In genomic region chr9:38389313-38389712, GRCh38 we compare ENCODE assay signal across 16 cellular contexts. TPM values are rescaled to one million over a fixed set of nuclear protein-coding genes. Genes with fewer than 3 reads are reported as not detected.
A peak's percentile ranks its signal among the peaks of the same experiment; 100 is the strongest.
DNase-seq lines count a peak whose midpoint lies in the region; ATAC-seq and TF ChIP-seq lines count a peak whose summit lies in the region.
"Had no signal": no experiment of that assay in that cellular context is flagged by ENCODE, and none has a peak within 500 bp of the region (broad histone marks: within the 10 kb centered on the region; RNA-seq: fewer than 3 reads in every experiment).

No MANE protein-coding gene starts in this region.

- TF ChIP-seq CTCF in IMR-90 (conservative IDR thresholded peaks at IDR 0.05; ENCODE audit: low read depth, low read length) (no peak), HFFc6 (IDR thresholded peaks at IDR 0.05) (no peak)

- TF ChIP-seq POLR2A in IMR-90 (IDR thresholded peaks at IDR 0.05; ENCODE audit: low read depth, low read length) = no peak

- H4K20me1 ChIP-seq in IMR-90 (ENCODE audit: insufficient read depth, low read length) = no peaks in the 10 kb centered on the region

- peak overlapping the region; percentile 29; the same call in 1 of the 2 replicates for H3K4me2 ChIP-seq in IMR-90 (ENCODE audit: low read depth, low read length)

- H3K4me1 ChIP-seq in IMR-90 (ENCODE audit: control insufficient read depth, insufficient read depth, low read length) (peaks cover 11% of the 10 kb centered on the region), stomach smooth muscle (ENCODE audit: control insufficient read depth, insufficient read depth, low read length) (peaks cover 38% of the 10 kb centered on the region)

- H3K27ac ChIP-seq in IMR-90 (ENCODE audit: insufficient read depth, low read length) (peak overlapping the region; percentile 64; the same call in 1 of the 2 replicates), stomach smooth muscle (ENCODE audit: low read length) (peak overlapping the region; percentile 82)
- H3K27ac ChIP-seq: VCaP had no signal

- peak overlapping the region; percentile 87 for H2BK5ac ChIP-seq in IMR-90 (ENCODE audit: low read depth, low read length, poor library complexity, severe bottlenecking)

- CTCF ChIA-PET in IMR-90 (lab: Yijun Ruan, JAX) = interaction anchor here (0.7 kb wide), 1 partner anchor 540 kb away, joined by 7 read pairs; no protein-coding TSS in a partner anchor

- no peaks in the 10 kb centered on the region for H3K36me3 Mint-ChIP-seq in HFFc6 (ENCODE audit: low read depth)

- H3K14ac ChIP-seq in IMR-90 (replicated peaks; ENCODE audit: low read depth, low read length) = no peak overlapping the region

- dilution Hi-C loops in IMR-90 (cut with HindIII; ENCODE audit: low sequenced_read_pairs, unreplicated experiment) = loop anchor here (25.0 kb wide), 1 partner anchor 477 kb away; the partner anchor contains the start of gene SLC25A51

- no TSS peak for BruUV-seq in IMR-90 (replicated peaks; lab: Mats Ljungman, UMichigan)

- H3K9me3 Mint-ChIP-seq in HFFc6 = peaks cover 6% of the 10 kb centered on the region
- H3K9me3 Mint-ChIP-seq: activated T-helper 17 cell treated with anti-CD3 and anti-CD28 coated beads, Interleukin-2, amount 50 U/mL, for 72 hours had no signal

- intact Hi-C loops in IMR-90 (cut with micrococcal nuclease) = no loop called here

- WGBS in IMR-90 (ENCODE audit: extremely low coverage in 2 of 2, insufficient read length in 1 of 2), 2 experiments = 15% methylated on average over 2 of the region's 4 CpGs; no CpG with 5 or more reads in 1 of the 2 experiments

- H3K79me1 ChIP-seq in IMR-90 (ENCODE audit: low read depth in 1 of 2, low read length in 2 of 2) = peaks cover under 1 to 18% of the 10 kb centered on the region in 2 experiments; a peak in 3 of 4 replicates

- no peaks in the 10 kb centered on the region for H3K27me3 ChIP-seq in IMR-90 (ENCODE audit: control insufficient read depth, insufficient read depth, low read length)
- H3K27me3 ChIP-seq in stomach smooth muscle (ENCODE audit: control insufficient read depth in 1 of 2, insufficient read depth in 2 of 2, low read length in 2 of 2) = no peaks in the 10 kb centered on the region
- H3K27me3 ChIP-seq: pancreas had no signal

- no peak overlapping the region for H4K91ac ChIP-seq in IMR-90 (ENCODE audit: insufficient read depth, low read depth, low read length)

- H3K56ac ChIP-seq in IMR-90 (ENCODE audit: extremely low read depth, insufficient read depth, low read length) = no peak overlapping the region

- in situ Hi-C loops in IMR-90 (cut with MboI; ENCODE audit: low sequenced_read_pairs) = no loop called here

- H3K9me3 ChIP-seq in IMR-90 (ENCODE audit: control insufficient read depth, insufficient read depth, low read length) = no peaks in the 10 kb centered on the region
- H3K9me3 ChIP-seq in stomach smooth muscle (ENCODE audit: control insufficient read depth in 2 of 2, low read length in 2 of 2) = no peaks in the 10 kb centered on the region
- H3K9me3 ChIP-seq: pancreas had no signal

- H3K27ac Mint-ChIP-seq in HFFc6 = no peak overlapping the region
- H3K27ac Mint-ChIP-seq: activated CD8-positive, alpha-beta T cell treated with anti-CD3 and anti-CD28 coated beads for 36 hours; activated T-helper 17 cell treated with anti-CD3 and anti-CD28 coated beads, Interleukin-2, amount 50 U/mL, for 72 hours; memory B cell had no signal

- POLR2A ChIA-PET in IMR-90 (lab: Charles Lee; ENCODE audit: unreplicated experiment) = no interaction called here

- TF ChIP-seq RAD21 in IMR-90 (IDR thresholded peaks at IDR 0.05; ENCODE audit: low read length) = no peak

- H3K4me3 ChIP-seq in IMR-90 (ENCODE audit: insufficient read depth, low read depth, low read length) = no peak overlapping the region
- no peak overlapping the region for H3K4me3 ChIP-seq in stomach smooth muscle (ENCODE audit: low read length in 2 of 2)
- H3K4me3 ChIP-seq: pancreas had no signal

- H2BK15ac ChIP-seq in IMR-90 (ENCODE audit: low read depth, low read length) = no peak overlapping the region

- DNase-seq in IMR-90 (peak; percentile 80), dedifferentiated amniotic fluid mesenchymal stem cell (ENCODE audit: extremely low spot score) (peak; percentile 21), mesenteric fat pad (ENCODE audit: low spot score) (peak; percentile 2), HFFc6 (no peak), activated gamma-delta T cell treated with Interleukin-2 at 50 U/mL for 16 hours (no peak), NCI-H2029 treated with DMSO at 0.1 percent for 48 hours (lab: John Stamatoyannopoulos, UW) (no peak)
- DNase-seq: activated CD8-positive, alpha-beta T cell treated with anti-CD3 and anti-CD28 coated beads for 36 hours; GF-D8; NCI-H187 treated with DMSO at 0.1 percent for 48 hours; pancreas had no signal

- H3K23ac ChIP-seq in IMR-90 (ENCODE audit: low read depth, low read length) = no peak overlapping the region

- H3K4ac ChIP-seq in IMR-90 (ENCODE audit: low read depth, low read length) = no peak overlapping the region

- H3K4me3 Mint-ChIP-seq in HFFc6 = no peak overlapping the region
- H3K4me3 Mint-ChIP-seq: activated CD8-positive, alpha-beta T cell treated with anti-CD3 and anti-CD28 coated beads for 36 hours; activated T-helper 17 cell treated with anti-CD3 and anti-CD28 coated beads, Interleukin-2, amount 50 U/mL, for 72 hours; memory B cell had no signal

- H3K36me3 ChIP-seq in IMR-90 (ENCODE audit: control insufficient read depth, insufficient read depth, low read length) (no peaks in the 10 kb centered on the region), stomach smooth muscle (ENCODE audit: control insufficient read depth in 2 of 2, insufficient read depth in 2 of 2, low read length in 2 of 2) (no peaks in the 10 kb centered on the region)
- H3K36me3 ChIP-seq: pancreas had no signal

- H2AFZ ChIP-seq in IMR-90 (replicated peaks; ENCODE audit: low read length, poor library complexity) = no peak overlapping the region

- H2BK120ac ChIP-seq in IMR-90 (ENCODE audit: low read depth, low read length) = no peak overlapping the region

- H3K4me1 Mint-ChIP-seq in HFFc6 (ENCODE audit: low read depth) = peaks cover 40% of the 10 kb centered on the region

- H4K5ac ChIP-seq in IMR-90 (ENCODE audit: low read depth, low read length) = no peak overlapping the region

- H2AK5ac ChIP-seq in IMR-90 (ENCODE audit: low read depth, low read length) = no peak overlapping the region

- no peak overlapping the region for H2AK9ac ChIP-seq in IMR-90 (replicated peaks; ENCODE audit: low read depth, low read length, poor library complexity)

- ATAC-seq in IMR-90 (ENCODE audit: low read depth) (peak; percentile 7; the same call in 1 of the 2 replicates), GM21528 (IDR thresholded peaks at IDR 0.05; ENCODE audit: low FRiP score, unreplicated experiment) (no peak)
- ATAC-seq: activated CD8-positive, alpha-beta T cell treated with anti-CD3 and anti-CD28 coated beads for 36 hours; activated T-helper 17 cell treated with anti-CD3 and anti-CD28 coated beads, Interleukin-2, amount 50 U/mL, for 72 hours; Panc1; pancreas had no signal

- no peak overlapping the region for H2BK20ac ChIP-seq in IMR-90 (ENCODE audit: low read depth, low read length)

- H3K18ac ChIP-seq in IMR-90 (ENCODE audit: low read depth, low read length) = peak overlapping the region; percentile 33; the same call in 1 of the 2 replicates

- H3K9ac ChIP-seq in IMR-90 (ENCODE audit: low read depth, low read length) (no peak overlapping the region), stomach smooth muscle (ENCODE audit: low read length in 2 of 2) (peak overlapping the region; percentile 1 to 55)

- H4K8ac ChIP-seq in IMR-90 (ENCODE audit: low read depth in 2 of 2, low read length in 2 of 2) = peak overlapping the region; percentile 6 to 13; a peak in 2 of 4 replicates

- H3K27me3 Mint-ChIP-seq in HFFc6 (ENCODE audit: insufficient read depth) = peaks cover 2% of the 10 kb centered on the region; the same call in 1 of the 2 replicates

- H3K9me1 ChIP-seq in IMR-90 (ENCODE audit: insufficient read depth, low read length) = peaks cover 10% of the 10 kb centered on the region

TF ChIP-seq in IMR-90, 13 proteins besides CTCF, POLR2A, EP300 and RAD21 (continues in another document):
- TF ChIP-seq, protein P1, sequence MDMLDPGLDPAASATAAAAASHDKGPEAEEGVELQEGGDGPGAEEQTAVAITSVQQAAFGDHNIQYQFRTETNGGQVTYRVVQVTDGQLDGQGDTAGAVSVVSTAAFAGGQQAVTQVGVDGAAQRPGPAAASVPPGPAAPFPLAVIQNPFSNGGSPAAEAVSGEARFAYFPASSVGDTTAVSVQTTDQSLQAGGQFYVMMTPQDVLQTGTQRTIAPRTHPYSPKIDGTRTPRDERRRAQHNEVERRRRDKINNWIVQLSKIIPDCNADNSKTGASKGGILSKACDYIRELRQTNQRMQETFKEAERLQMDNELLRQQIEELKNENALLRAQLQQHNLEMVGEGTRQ (IDR thresholded peaks at IDR 0.05; ENCODE audit: low read depth, low read length) = no peak
- TF ChIP-seq MAFK (IDR thresholded peaks at IDR 0.05; ENCODE audit: low read depth, low read length) (no peak), RFX5 (IDR thresholded peaks at IDR 0.05; ENCODE audit: low read depth, low read length) (no peak), NFE2L2 (IDR thresholded peaks at IDR 0.05; ENCODE audit: low read depth, low read length) (no peak), MAZ (IDR thresholded peaks at IDR 0.05; ENCODE audit: borderline replicate concordance, low read depth, low read length) (no peak), MXI1 (IDR thresholded peaks at IDR 0.05; ENCODE audit: borderline replicate concordance, low read depth, low read length) (no peak)

RNA-seq across cellular contexts. Expression of gene ALDH1B1, which starts 3.2 kb away (rescaled TPM):
- total RNA-seq in IMR-90 (2012; rRNA removed) (37.2 and 37.6 TPM in 2 replicates), mesenteric fat pad (26.3 TPM)
- polyA plus RNA-seq in IMR-90 (2012; rRNA removed) = 27.2 and 29.6 TPM in 2 replicates
- polyA plus RNA-seq in IMR-90 (2012; cell fraction: cytosol; rRNA removed) = 17.3 and 24.3 TPM in 2 replicates
- polyA plus RNA-seq in IMR-90 (2012; cell fraction: nucleus; rRNA removed; ENCODE audit: low replicate concordance) = 8.2 and 8.4 TPM in 2 replicates
- 10 to 100 TPM; 34.5 to 42.0 (median 37.2) TPM for total RNA-seq in HFFc6 (2021; fragmentation: NEBNext Ultra II Directional; extraction: Animal tissue kit (Norgen Biotek cat#: 25700))

RNA-seq across cellular contexts. Expression of gene IGFBPL1, which starts 34.9 kb away (rescaled TPM):
- under 0.01 TPM in 1 of 2 replicates, not detected in the other for total RNA-seq in IMR-90 (2012; rRNA removed)
- not detected in 2 replicates for polyA plus RNA-seq in IMR-90 (2012; rRNA removed)
- not detected in 2 replicates for polyA plus RNA-seq in IMR-90 (2012; cell fraction: cytosol; rRNA removed)
- polyA plus RNA-seq in IMR-90 (2012; cell fraction: nucleus; rRNA removed; ENCODE audit: low replicate concordance) = not detected in 2 replicates
- total RNA-seq in mesenteric fat pad = not detected
- not detected for total RNA-seq in HFFc6 (2021; fragmentation: NEBNext Ultra II Directional; extraction: Animal tissue kit (Norgen Biotek cat#: 25700))
- total RNA-seq: activated CD8-positive, alpha-beta T cell treated with anti-CD3 and anti-CD28 coated beads for 36 hours; activated T-helper 17 cell treated with anti-CD3 and anti-CD28 coated beads, Interleukin-2, amount 50 U/mL, for 72 hours had no signal

Comparison
In these comparisons a context has a peak if more than half of its experiments do, and no peak if none do; other contexts are left out.
1. DNase-seq: peak in IMR-90 (single experiment), dedifferentiated amniotic fluid mesenchymal stem cell (single experiment) and mesenteric fat pad (single experiment); none in HFFc6 (single experiment), activated gamma-delta T cell treated with Interleukin-2 at 50 U/mL for 16 hours (single experiment) and NCI-H2029 treated with DMSO at 0.1 percent for 48 hours (single experiment).